Comparison of ENCODE assay signal across 8 cellular contexts in the genomic region with DNA sequence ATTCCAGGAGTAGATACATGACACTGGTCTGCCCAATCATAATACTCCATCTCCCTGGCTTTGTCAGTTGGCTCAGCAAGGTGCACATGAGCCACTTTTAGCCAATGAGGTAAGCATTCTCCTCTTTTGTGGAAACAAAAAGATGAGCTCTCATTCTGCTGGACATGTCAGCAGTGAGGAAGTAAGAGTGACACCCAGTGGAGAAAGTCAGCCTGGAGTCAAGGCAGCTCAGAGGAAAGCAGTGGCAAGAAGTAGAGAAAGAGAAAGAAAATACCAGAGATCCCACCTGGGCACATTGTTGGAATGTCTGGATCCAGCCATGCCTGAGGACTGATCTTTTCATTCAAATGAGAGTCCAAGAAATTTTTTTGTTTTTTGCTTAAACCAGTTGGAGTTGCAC.
DNase-seq lines count a peak whose midpoint lies in the region; TF ChIP-seq lines count a peak whose summit lies in the region.

No MANE protein-coding gene starts in this region.

- H3K36me3 Mint-ChIP-seq in mesothelial cell of epicardium: no peaks in the 10 kb centered on the region

- no peaks in the 10 kb centered on the region for H4K20me1 ChIP-seq in OCI-LY1 (ENCODE audit: insufficient read depth, low read length)
- no peaks in the 10 kb centered on the region for H4K20me1 ChIP-seq in hepatocyte (ENCODE audit: insufficient read depth, poor library complexity, severe bottlenecking)

- H3K36me3 ChIP-seq in OCI-LY1 (ENCODE audit: insufficient read depth, low read length) (no peaks in the 10 kb centered on the region), hepatocyte (replicated peaks; ENCODE audit: insufficient read depth, low read depth) (no peaks in the 10 kb centered on the region)

- peak; percentile 73 for DNase-seq in Ammon's horn (ENCODE audit: low spot score)
- peak; percentile 48 for DNase-seq in hepatocyte (ENCODE audit: low spot score)
- DNase-seq in mesothelial cell of epicardium (ENCODE audit: low spot score in 2 of 2, unreplicated experiment in 2 of 2): no peak
- no peak for DNase-seq in LoVo (ENCODE audit: low spot score)
- DNase-seq in GM19240 (ENCODE audit: insufficient read length, low spot score): no peak
- DNase-seq in NCI-H226: no peak

- no peak overlapping the region for H3K27ac Mint-ChIP-seq in mesothelial cell of epicardium

- H3K27me3 ChIP-seq in OCI-LY1 (ENCODE audit: insufficient read depth, low read length): no peaks in the 10 kb centered on the region
- no peaks in the 10 kb centered on the region for H3K27me3 ChIP-seq in hepatocyte

- H3K27ac ChIP-seq in OCI-LY1 (ENCODE audit: low read depth, low read length, poor library complexity, severe bottlenecking) (no peak overlapping the region), hepatocyte (no peak overlapping the region)

- peaks cover 5% of the 10 kb centered on the region for H3K9me3 Mint-ChIP-seq in mesothelial cell of epicardium

- no peak overlapping the region for H3K4me2 ChIP-seq in OCI-LY1 (ENCODE audit: low read length)
- H3K4me2 ChIP-seq in hepatocyte: no peak overlapping the region

- H3K9me3 ChIP-seq in OCI-LY1 (ENCODE audit: low read length) (no peaks in the 10 kb centered on the region), hepatocyte (ENCODE audit: low read depth) (no peaks in the 10 kb centered on the region)

- peaks cover 4% of the 10 kb centered on the region for H3K4me1 Mint-ChIP-seq in mesothelial cell of epicardium

- no peak overlapping the region for H3K9ac ChIP-seq in OCI-LY1 (ENCODE audit: low read length)

- H3K4me3 ChIP-seq in GM12875 (ENCODE audit: low read depth, low read length) (no peak overlapping the region), OCI-LY1 (ENCODE audit: low read depth, low read length, poor library complexity, severe bottlenecking) (no peak overlapping the region), hepatocyte (no peak overlapping the region)

- no peak overlapping the region for H3K4me3 Mint-ChIP-seq in mesothelial cell of epicardium

- H2AFZ ChIP-seq in OCI-LY1 (ENCODE audit: low read length): no peak overlapping the region
- H2AFZ ChIP-seq in hepatocyte: no peak overlapping the region

- H3K79me2 ChIP-seq in OCI-LY1 (ENCODE audit: insufficient read depth, low read length) (no peaks in the 10 kb centered on the region), hepatocyte (no peaks in the 10 kb centered on the region)

- H3F3A ChIP-seq in OCI-LY1 (ENCODE audit: insufficient read depth, low read length): no peaks in the 10 kb centered on the region

- H3K9me2 ChIP-seq in OCI-LY1 (ENCODE audit: low read depth, low read length) (no peaks in the 10 kb centered on the region), hepatocyte (replicated peaks; ENCODE audit: insufficient read depth) (no peaks in the 10 kb centered on the region)

- no peaks in the 10 kb centered on the region for H3K4me1 ChIP-seq in OCI-LY1 (ENCODE audit: insufficient read depth, low read length, severe bottlenecking)
- no peaks in the 10 kb centered on the region for H3K4me1 ChIP-seq in hepatocyte (ENCODE audit: insufficient read depth)

- peak; percentile 37; the same call in 1 of the 2 replicates for TF ChIP-seq CTCF in GM12875 (IDR thresholded peaks at IDR 0.05; ENCODE audit: borderline replicate concordance, insufficient read depth, low read depth, low read length)
- peak; percentile 51 for TF ChIP-seq CTCF in OCI-LY1 (IDR thresholded peaks at IDR 0.05; ENCODE audit: low read length)
- peak; percentile 58 for TF ChIP-seq CTCF in hepatocyte (IDR thresholded peaks at IDR 0.05; ENCODE audit: poor library complexity)
- TF ChIP-seq CTCF in mesothelial cell of epicardium (IDR thresholded peaks at IDR 0.05; ENCODE audit: unreplicated experiment): no peak

- H3K27me3 Mint-ChIP-seq in mesothelial cell of epicardium (ENCODE audit: low read depth): peaks cover 17% of the 10 kb centered on the region

Comparison
In these comparisons a context has a peak if more than half of its experiments do, and no peak if none do; other contexts are left out.
1. DNase-seq: peak in Ammon's horn (single experiment) and hepatocyte (single experiment); none in mesothelial cell of epicardium (0 of 2), LoVo (single experiment), GM19240 (single experiment) and NCI-H226 (single experiment).